ENCODE assay signal across 12 cellular contexts in genomic region chr3:117629505-117629904, GRCh38.
"Had no signal": no experiment of that assay in that cellular context is flagged by ENCODE, and none has a peak within 500 bp of the region (broad histone marks: within the 10 kb centered on the region; RNA-seq: fewer than 3 reads in every experiment).

No MANE protein-coding gene starts in this region.

- H3K36me3 Mint-ChIP-seq: activated CD4-positive, alpha-beta memory T cell treated with anti-CD3 and anti-CD28 coated beads for 36 hours; activated naive CD8-positive, alpha-beta T cell; memory B cell; naive thymus-derived CD4-positive, alpha-beta T cell had no signal

- ATAC-seq: naive thymus-derived CD4-positive, alpha-beta T cell had no signal

- H3K4me1 Mint-ChIP-seq: memory B cell; naive thymus-derived CD4-positive, alpha-beta T cell had no signal

- H3K36me3 ChIP-seq: esophagus muscularis mucosa, neutrophil, tibial artery, uterus had no signal

- H3K27me3 Mint-ChIP-seq: activated CD4-positive, alpha-beta memory T cell treated with anti-CD3 and anti-CD28 coated beads for 36 hours; activated naive CD8-positive, alpha-beta T cell; memory B cell; naive thymus-derived CD4-positive, alpha-beta T cell had no signal

- DNase-seq: activated CD4-positive, alpha-beta memory T cell treated with anti-CD3 and anti-CD28 coated beads for 36 hours; activated T-cell treated with anti-CD3 and anti-CD28 coated beads for 4 hours; effector CD8-positive, alpha-beta T cell; naive thymus-derived CD4-positive, alpha-beta T cell; retina; stimulated activated naive CD4-positive, alpha-beta T cell; tibial artery had no signal

- H3K4me1 ChIP-seq: uterus had no signal

- H3K9me3 Mint-ChIP-seq: activated CD4-positive, alpha-beta memory T cell treated with anti-CD3 and anti-CD28 coated beads for 36 hours; memory B cell had no signal

- H3K9me3 ChIP-seq: esophagus muscularis mucosa, neutrophil, tibial artery, uterus had no signal

- H3K4me3 Mint-ChIP-seq: activated CD4-positive, alpha-beta memory T cell treated with anti-CD3 and anti-CD28 coated beads for 36 hours; activated naive CD8-positive, alpha-beta T cell; memory B cell; naive thymus-derived CD4-positive, alpha-beta T cell had no signal

- H3K27ac Mint-ChIP-seq: activated CD4-positive, alpha-beta memory T cell treated with anti-CD3 and anti-CD28 coated beads for 36 hours; activated naive CD8-positive, alpha-beta T cell; memory B cell; naive thymus-derived CD4-positive, alpha-beta T cell had no signal

- H3K27ac ChIP-seq: esophagus muscularis mucosa, neutrophil, tibial artery had no signal

- H3K4me3 ChIP-seq: esophagus muscularis mucosa, tibial artery, uterus had no signal

- H3K27me3 ChIP-seq: esophagus muscularis mucosa, neutrophil, tibial artery, uterus had no signal
